8 cellular contexts compared by ENCODE assay signal in genomic region chr12:77685112-77685511, GRCh38.
DNase-seq lines count a peak whose midpoint lies in the region; ATAC-seq and TF ChIP-seq lines count a peak whose summit lies in the region.

No MANE protein-coding gene starts in this region.

- H3K36me3 Mint-ChIP-seq in stimulated activated naive B cell treated with anti-CD40 and anti-IgM and Interleukin-4, amounts not matched to agents 10 μg/mL and 1 μg/mL and 100 μg/mL, for 72 hours = no peaks in the 10 kb centered on the region

- DNase-seq in D341Med (ENCODE audit: low spot score) (peak; percentile 56), NCI-H460 (ENCODE audit: extremely low read depth, low read depth) (peak; percentile 57), astrocyte of the spinal cord (ENCODE audit: low read depth, low spot score) (peak; percentile 83), iPS DF 19.7 (ENCODE audit: low read depth, low spot score) (peak; percentile 25)
- DNase-seq in stimulated activated naive B cell treated with anti-CD40 and anti-IgM and Interleukin-4, amounts not matched to agents 10 μg/mL and 1 μg/mL and 100 μg/mL, for 72 hours = no peak

- H3K27ac Mint-ChIP-seq in stimulated activated naive B cell treated with anti-CD40 and anti-IgM and Interleukin-4, amounts not matched to agents 10 μg/mL and 1 μg/mL and 100 μg/mL, for 72 hours = no peak overlapping the region

- H3K9me3 Mint-ChIP-seq in stimulated activated naive B cell treated with anti-CD40 and anti-IgM and Interleukin-4, amounts not matched to agents 10 μg/mL and 1 μg/mL and 100 μg/mL, for 72 hours = peaks cover 0 to 2% of the 10 kb centered on the region in 2 donors

- H3K27me3 Mint-ChIP-seq in stimulated activated naive B cell treated with anti-CD40 and anti-IgM and Interleukin-4, amounts not matched to agents 10 μg/mL and 1 μg/mL and 100 μg/mL, for 72 hours = no peaks in the 10 kb centered on the region

- H3K4me3 ChIP-seq in astrocyte of the spinal cord (ENCODE audit: low read depth, low read length) = no peak overlapping the region

- in situ Hi-C loops in astrocyte of the spinal cord (cut with HindIII; ENCODE audit: low sequenced_read_pairs) = no loop called here

- ATAC-seq in GM19351 (IDR thresholded peaks at IDR 0.05; ENCODE audit: unreplicated experiment) = peak; percentile 87
- peak; percentile 49 for ATAC-seq in HG03521 (IDR thresholded peaks at IDR 0.05; ENCODE audit: unreplicated experiment)
- ATAC-seq in stimulated activated naive B cell treated with anti-CD40 and anti-IgM and Interleukin-4, amounts not matched to agents 10 μg/mL and 1 μg/mL and 100 μg/mL, for 72 hours (replicated peaks) = peak; percentile 31 to 45
- ATAC-seq in GM21447 (IDR thresholded peaks at IDR 0.05; ENCODE audit: unreplicated experiment) = no peak

- no peak overlapping the region for H3K4me3 Mint-ChIP-seq in stimulated activated naive B cell treated with anti-CD40 and anti-IgM and Interleukin-4, amounts not matched to agents 10 μg/mL and 1 μg/mL and 100 μg/mL, for 72 hours

- peak; percentile 66 for TF ChIP-seq CTCF in astrocyte of the spinal cord (IDR thresholded peaks at IDR 0.05; ENCODE audit: low read depth, low read length)

- no peaks in the 10 kb centered on the region for H3K4me1 Mint-ChIP-seq in stimulated activated naive B cell treated with anti-CD40 and anti-IgM and Interleukin-4, amounts not matched to agents 10 μg/mL and 1 μg/mL and 100 μg/mL, for 72 hours
